Comparison of ENCODE assay signal across 28 cellular contexts in genomic region chr14:33717866-33718265, GRCh38.
"Had no signal": no experiment of that assay in that cellular context is flagged by ENCODE, and none has a peak within 500 bp of the region (broad histone marks: within the 10 kb centered on the region; RNA-seq: fewer than 3 reads in every experiment).

No MANE protein-coding gene starts in this region.

- H3K9me3 ChIP-seq: left lung, lower lobe of right lung, neutrophil, right atrium auricular region, stomach, testis, thyroid gland, transverse colon, upper lobe of right lung had no signal

- H3K27ac ChIP-seq: left lung, lower lobe of right lung, neural progenitor cell, neutrophil, parathyroid adenoma, right atrium auricular region, skin epidermis, stomach, testis, thyroid gland, transverse colon, upper lobe of right lung had no signal

- H3K79me2 ChIP-seq: parathyroid adenoma had no signal

- H3K27ac Mint-ChIP-seq: mesothelial cell of epicardium; naive B cell; natural killer cell; nephron progenitor cell; neural progenitor cell; stimulated activated naive B cell treated with anti-CD40 and anti-IgM and Interleukin-4, amounts not matched to agents 10 μg/mL and 1 μg/mL and 100 μg/mL, for 72 hours had no signal

- H3K4me3 Mint-ChIP-seq: mesothelial cell of epicardium; naive B cell; natural killer cell; nephron progenitor cell; neural progenitor cell; stimulated activated naive B cell treated with anti-CD40 and anti-IgM and Interleukin-4, amounts not matched to agents 10 μg/mL and 1 μg/mL and 100 μg/mL, for 72 hours had no signal

- H3K36me3 Mint-ChIP-seq: mesothelial cell of epicardium, naive B cell, natural killer cell had no signal

- H3K4me2 ChIP-seq: neural progenitor cell had no signal

- H3K36me3 ChIP-seq: left lung, lower lobe of right lung, neural progenitor cell, neutrophil, right atrium auricular region, stomach, thyroid gland, transverse colon, upper lobe of right lung had no signal

- H3K4me1 ChIP-seq: left lung, lower lobe of right lung, parathyroid adenoma, right atrium auricular region, stomach, testis, thyroid gland, transverse colon, upper lobe of right lung had no signal

- H3K27me3 ChIP-seq: neural progenitor cell, neutrophil, right atrium auricular region, stomach, testis, thyroid gland, transverse colon, upper lobe of right lung had no signal

- H2AFZ ChIP-seq: neural progenitor cell, parathyroid adenoma had no signal

- DNase-seq: hippocampal formation; kidney; left colon; left lung; lower lobe of right lung; mesendoderm; naive B cell; natural killer cell; nephron progenitor cell; occipital lobe; stimulated activated CD4-positive, alpha-beta T cell treated with anti-CD3 and anti-CD28 coated beads, Interleukin-12 subunit alpha, Interleukin-12 subunit beta, amount 100 ng/mL, for 4 hours; stimulated activated CD4-positive, alpha-beta T cell treated with anti-CD3 and anti-CD28 coated beads, Interleukin-15, amount 100 ng/mL, for 24 hours; stimulated activated CD4-positive, alpha-beta T cell treated with anti-CD3 and anti-CD28 coated beads, Interleukin-2, amount 100 ng/mL, for 24 hours; stimulated activated CD4-positive, alpha-beta T cell treated with anti-CD3 and anti-CD28 coated beads, Interleukin-4, amount 100 ng/mL, for 1 hour; stimulated activated naive B cell treated with anti-CD40 and anti-IgM and Interleukin-4, amounts not matched to agents 10 μg/mL and 1 μg/mL and 100 μg/mL, for 72 hours; stimulated activated naive CD8-positive, alpha-beta T cell treated with anti-CD3 and anti-CD28 coated beads, Interleukin-15, Interleukin-2, amounts not matched to agents 100 U/mL and 50 U/mL, for 24 hours; stomach; testis; thyroid gland; transverse colon; upper lobe of right lung had no signal

- H3K4me3 ChIP-seq: left lung, lower lobe of right lung, neural progenitor cell, right atrium auricular region, skin epidermis, stomach, testis, thyroid gland, transverse colon, upper lobe of right lung had no signal

- H3K9ac ChIP-seq: neural progenitor cell, parathyroid adenoma had no signal

- H3K4me1 Mint-ChIP-seq: naive B cell; natural killer cell; stimulated activated naive B cell treated with anti-CD40 and anti-IgM and Interleukin-4, amounts not matched to agents 10 μg/mL and 1 μg/mL and 100 μg/mL, for 72 hours had no signal

- ATAC-seq: left colon; left lung; lower lobe of right lung; natural killer cell; sciatic nerve; stimulated activated naive B cell treated with anti-CD40 and anti-IgM and Interleukin-4, amounts not matched to agents 10 μg/mL and 1 μg/mL and 100 μg/mL, for 72 hours; stimulated activated naive CD8-positive, alpha-beta T cell treated with anti-CD3 and anti-CD28 coated beads, Interleukin-15, Interleukin-2, amounts not matched to agents 100 U/mL and 50 U/mL, for 24 hours; upper lobe of right lung had no signal
